In the genomic region with DNA sequence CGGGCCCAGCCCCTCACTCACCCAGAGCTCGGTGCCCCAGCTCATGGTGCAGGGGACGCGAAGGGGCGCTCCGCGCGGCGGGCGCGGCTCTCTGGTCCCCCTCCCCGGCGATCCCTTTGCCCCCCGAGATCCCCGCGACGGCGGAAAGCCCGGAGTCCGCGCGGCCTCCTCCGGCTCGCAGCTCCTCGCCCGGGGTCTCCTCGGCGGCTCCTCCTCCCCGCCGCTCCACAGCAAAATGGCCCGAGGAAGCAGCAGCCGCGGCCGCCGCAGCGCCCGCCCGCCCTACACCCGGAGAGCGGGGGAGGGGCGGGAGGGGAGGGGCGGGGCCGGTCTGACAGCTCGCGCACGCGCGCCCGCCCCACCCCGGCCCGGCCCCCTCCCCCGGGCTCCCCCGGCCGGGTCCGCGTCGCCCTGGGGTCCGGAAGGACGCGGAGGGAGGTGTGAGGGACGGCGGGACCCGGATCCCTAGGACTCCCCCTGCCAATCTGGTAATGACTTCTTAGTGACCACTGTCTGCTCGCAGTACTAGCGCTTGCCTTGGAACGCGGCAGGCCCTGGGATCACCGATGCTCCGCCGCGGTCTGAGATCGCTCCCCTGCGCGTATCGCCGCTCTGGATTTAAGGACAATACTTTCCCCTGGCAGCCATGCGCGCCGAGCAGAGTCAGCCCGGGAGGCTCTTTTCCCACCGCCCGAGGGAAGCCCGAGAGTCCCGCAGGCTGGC, we compare ENCODE assay signal across 1 cellular context.
A peak's percentile ranks its signal among the peaks of the same experiment; 100 is the strongest.
TF ChIP-seq lines count a peak whose summit lies in the region.

A gene (minus strand): TSS at position 259 of the 723 bp plus-strand sequence. CDS start 214 bp downstream, at position 45.

TF ChIP-seq in K562, 482 proteins besides CTCF, POLR2A, EP300 and RAD21 (continued from another document and continues in another):
- TF ChIP-seq, protein P1, sequence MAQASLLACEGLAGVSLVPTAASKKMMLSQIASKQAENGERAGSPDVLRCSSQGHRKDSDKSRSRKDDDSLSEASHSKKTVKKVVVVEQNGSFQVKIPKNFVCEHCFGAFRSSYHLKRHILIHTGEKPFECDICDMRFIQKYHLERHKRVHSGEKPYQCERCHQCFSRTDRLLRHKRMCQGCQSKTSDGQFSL (CRISPR knock-in tag; IDR thresholded peaks at IDR 0.05), result no peak
- TF ChIP-seq, protein P1 (tag; IDR thresholded peaks at IDR 0.05), result no peak
- peak; percentile 8; the same call in 1 of the 2 replicates for TF ChIP-seq CREM (IDR thresholded peaks at IDR 0.05; ENCODE audit: low read depth)
- no peak for TF ChIP-seq SIRT6 (IDR thresholded peaks at IDR 0.05; ENCODE audit: low read depth, low read length)
- TF ChIP-seq, protein P2, sequence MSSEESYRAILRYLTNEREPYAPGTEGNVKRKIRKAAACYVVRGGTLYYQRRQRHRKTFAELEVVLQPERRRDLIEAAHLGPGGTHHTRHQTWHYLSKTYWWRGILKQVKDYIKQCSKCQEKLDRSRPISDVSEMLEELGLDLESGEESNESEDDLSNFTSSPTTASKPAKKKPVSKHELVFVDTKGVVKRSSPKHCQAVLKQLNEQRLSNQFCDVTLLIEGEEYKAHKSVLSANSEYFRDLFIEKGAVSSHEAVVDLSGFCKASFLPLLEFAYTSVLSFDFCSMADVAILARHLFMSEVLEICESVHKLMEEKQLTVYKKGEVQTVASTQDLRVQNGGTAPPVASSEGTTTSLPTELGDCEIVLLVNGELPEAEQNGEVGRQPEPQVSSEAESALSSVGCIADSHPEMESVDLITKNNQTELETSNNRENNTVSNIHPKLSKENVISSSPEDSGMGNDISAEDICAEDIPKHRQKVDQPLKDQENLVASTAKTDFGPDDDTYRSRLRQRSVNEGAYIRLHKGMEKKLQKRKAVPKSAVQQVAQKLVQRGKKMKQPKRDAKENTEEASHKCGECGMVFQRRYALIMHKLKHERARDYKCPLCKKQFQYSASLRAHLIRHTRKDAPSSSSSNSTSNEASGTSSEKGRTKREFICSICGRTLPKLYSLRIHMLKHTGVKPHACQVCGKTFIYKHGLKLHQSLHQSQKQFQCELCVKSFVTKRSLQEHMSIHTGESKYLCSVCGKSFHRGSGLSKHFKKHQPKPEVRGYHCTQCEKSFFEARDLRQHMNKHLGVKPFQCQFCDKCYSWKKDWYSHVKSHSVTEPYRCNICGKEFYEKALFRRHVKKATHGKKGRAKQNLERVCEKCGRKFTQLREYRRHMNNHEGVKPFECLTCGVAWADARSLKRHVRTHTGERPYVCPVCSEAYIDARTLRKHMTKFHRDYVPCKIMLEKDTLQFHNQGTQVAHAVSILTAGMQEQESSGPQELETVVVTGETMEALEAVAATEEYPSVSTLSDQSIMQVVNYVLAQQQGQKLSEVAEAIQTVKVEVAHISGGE (CRISPR knock-in tag; IDR thresholded peaks at IDR 0.05), result peak in 1 of 3 experiments; percentile 63; a peak in 3 of 6 replicates
- TF ChIP-seq, protein P3, sequence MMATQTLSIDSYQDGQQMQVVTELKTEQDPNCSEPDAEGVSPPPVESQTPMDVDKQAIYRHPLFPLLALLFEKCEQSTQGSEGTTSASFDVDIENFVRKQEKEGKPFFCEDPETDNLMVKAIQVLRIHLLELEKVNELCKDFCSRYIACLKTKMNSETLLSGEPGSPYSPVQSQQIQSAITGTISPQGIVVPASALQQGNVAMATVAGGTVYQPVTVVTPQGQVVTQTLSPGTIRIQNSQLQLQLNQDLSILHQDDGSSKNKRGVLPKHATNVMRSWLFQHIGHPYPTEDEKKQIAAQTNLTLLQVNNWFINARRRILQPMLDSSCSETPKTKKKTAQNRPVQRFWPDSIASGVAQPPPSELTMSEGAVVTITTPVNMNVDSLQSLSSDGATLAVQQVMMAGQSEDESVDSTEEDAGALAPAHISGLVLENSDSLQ (IDR thresholded peaks at IDR 0.05), result no peak
- TF ChIP-seq RBM17 (IDR thresholded peaks at IDR 0.05; ENCODE audit: borderline replicate concordance, low read depth, low read length), result no peak
- TF ChIP-seq NEUROD1 (IDR thresholded peaks at IDR 0.05; ENCODE audit: borderline replicate concordance, low read depth, low read length, partially characterized antibody), result no peak
- TF ChIP-seq SAFB2 (IDR thresholded peaks at IDR 0.05; ENCODE audit: borderline replicate concordance, low read depth, low read length, severe bottlenecking), result no peak
- no peak for TF ChIP-seq DDX20 (tag; IDR thresholded peaks at IDR 0.05; ENCODE audit: low read depth)
- TF ChIP-seq FOXJ3 (CRISPR knock-in tag; IDR thresholded peaks at IDR 0.05), result no peak
- TF ChIP-seq ARID1B (IDR thresholded peaks at IDR 0.05), result no peak
- TF ChIP-seq PURB (CRISPR knock-in tag; IDR thresholded peaks at IDR 0.05; ENCODE audit: low read depth), result no peak
- no peak for TF ChIP-seq ZNF584 (CRISPR knock-in tag; IDR thresholded peaks at IDR 0.05; ENCODE audit: low read depth)
- TF ChIP-seq FOXM1 (IDR thresholded peaks at IDR 0.05; ENCODE audit: low read depth), result no peak
- no peak for TF ChIP-seq FOXM1 (CRISPR knock-in tag; IDR thresholded peaks at IDR 0.05; ENCODE audit: low read depth)
- TF ChIP-seq, protein P4, sequence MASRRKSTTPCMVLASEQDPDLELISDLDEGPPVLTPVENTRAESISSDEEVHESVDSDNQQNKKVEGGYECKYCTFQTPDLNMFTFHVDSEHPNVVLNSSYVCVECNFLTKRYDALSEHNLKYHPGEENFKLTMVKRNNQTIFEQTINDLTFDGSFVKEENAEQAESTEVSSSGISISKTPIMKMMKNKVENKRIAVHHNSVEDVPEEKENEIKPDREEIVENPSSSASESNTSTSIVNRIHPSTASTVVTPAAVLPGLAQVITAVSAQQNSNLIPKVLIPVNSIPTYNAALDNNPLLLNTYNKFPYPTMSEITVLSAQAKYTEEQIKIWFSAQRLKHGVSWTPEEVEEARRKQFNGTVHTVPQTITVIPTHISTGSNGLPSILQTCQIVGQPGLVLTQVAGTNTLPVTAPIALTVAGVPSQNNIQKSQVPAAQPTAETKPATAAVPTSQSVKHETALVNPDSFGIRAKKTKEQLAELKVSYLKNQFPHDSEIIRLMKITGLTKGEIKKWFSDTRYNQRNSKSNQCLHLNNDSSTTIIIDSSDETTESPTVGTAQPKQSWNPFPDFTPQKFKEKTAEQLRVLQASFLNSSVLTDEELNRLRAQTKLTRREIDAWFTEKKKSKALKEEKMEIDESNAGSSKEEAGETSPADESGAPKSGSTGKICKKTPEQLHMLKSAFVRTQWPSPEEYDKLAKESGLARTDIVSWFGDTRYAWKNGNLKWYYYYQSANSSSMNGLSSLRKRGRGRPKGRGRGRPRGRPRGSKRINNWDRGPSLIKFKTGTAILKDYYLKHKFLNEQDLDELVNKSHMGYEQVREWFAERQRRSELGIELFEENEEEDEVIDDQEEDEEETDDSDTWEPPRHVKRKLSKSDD (conservative IDR thresholded peaks at IDR 0.05; ENCODE audit: low read length), result no peak
- no peak for TF ChIP-seq RBM34 (IDR thresholded peaks at IDR 0.05; ENCODE audit: borderline replicate concordance, insufficient read depth, low read length)
- no peak for TF ChIP-seq SETDB1 (IDR thresholded peaks at IDR 0.05; ENCODE audit: low read length)
- peak; percentile 70 to 76 for TF ChIP-seq NRF1 (conservative IDR thresholded peaks at IDR 0.05 in 1 of 2, IDR thresholded peaks at IDR 0.05 in 1 of 2)
- TF ChIP-seq CREB1 (IDR thresholded peaks at IDR 0.05), result no peak
- TF ChIP-seq CREB1 (CRISPR knock-in tag; IDR thresholded peaks at IDR 0.05), result no peak
- TF ChIP-seq ETS2 (tag; IDR thresholded peaks at IDR 0.05; ENCODE audit: borderline replicate concordance, poor library complexity, severe bottlenecking), result no peak
- no peak for TF ChIP-seq SMAD1 (IDR thresholded peaks at IDR 0.05; ENCODE audit: low read depth, low read length, partially characterized antibody)
- TF ChIP-seq DNMT1 (IDR thresholded peaks at IDR 0.05), result no peak
- TF ChIP-seq ZBTB17 (CRISPR knock-in tag; IDR thresholded peaks at IDR 0.05), result peak; percentile 74
- TF ChIP-seq CCAR2 (IDR thresholded peaks at IDR 0.05; ENCODE audit: low read depth, low read length), result no peak
- no peak for TF ChIP-seq GTF2F1 (IDR thresholded peaks at IDR 0.05; ENCODE audit: low read depth, low read length)
- peak; percentile 18; the same call in 1 of the 2 replicates for TF ChIP-seq PML (IDR thresholded peaks at IDR 0.05; ENCODE audit: low read length)
- TF ChIP-seq, protein P5, sequence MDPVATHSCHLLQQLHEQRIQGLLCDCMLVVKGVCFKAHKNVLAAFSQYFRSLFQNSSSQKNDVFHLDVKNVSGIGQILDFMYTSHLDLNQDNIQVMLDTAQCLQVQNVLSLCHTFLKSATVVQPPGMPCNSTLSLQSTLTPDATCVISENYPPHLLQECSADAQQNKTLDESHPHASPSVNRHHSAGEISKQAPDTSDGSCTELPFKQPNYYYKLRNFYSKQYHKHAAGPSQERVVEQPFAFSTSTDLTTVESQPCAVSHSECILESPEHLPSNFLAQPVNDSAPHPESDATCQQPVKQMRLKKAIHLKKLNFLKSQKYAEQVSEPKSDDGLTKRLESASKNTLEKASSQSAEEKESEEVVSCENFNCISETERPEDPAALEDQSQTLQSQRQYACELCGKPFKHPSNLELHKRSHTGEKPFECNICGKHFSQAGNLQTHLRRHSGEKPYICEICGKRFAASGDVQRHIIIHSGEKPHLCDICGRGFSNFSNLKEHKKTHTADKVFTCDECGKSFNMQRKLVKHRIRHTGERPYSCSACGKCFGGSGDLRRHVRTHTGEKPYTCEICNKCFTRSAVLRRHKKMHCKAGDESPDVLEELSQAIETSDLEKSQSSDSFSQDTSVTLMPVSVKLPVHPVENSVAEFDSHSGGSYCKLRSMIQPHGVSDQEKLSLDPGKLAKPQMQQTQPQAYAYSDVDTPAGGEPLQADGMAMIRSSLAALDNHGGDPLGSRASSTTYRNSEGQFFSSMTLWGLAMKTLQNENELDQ (CRISPR knock-in tag; IDR thresholded peaks at IDR 0.05; ENCODE audit: borderline replicate concordance), result no peak
- no peak for TF ChIP-seq KDM4B (IDR thresholded peaks at IDR 0.05; ENCODE audit: borderline replicate concordance in 2 of 2, low read depth in 1 of 2)
- no peak for TF ChIP-seq ESRRA (IDR thresholded peaks at IDR 0.05; ENCODE audit: borderline replicate concordance, low read depth)
- no peak for TF ChIP-seq ZFP30 (CRISPR knock-in tag; IDR thresholded peaks at IDR 0.05; ENCODE audit: borderline replicate concordance)
- no peak for TF ChIP-seq CBX1 (IDR thresholded peaks at IDR 0.05; ENCODE audit: low read depth)
- TF ChIP-seq, protein P6, sequence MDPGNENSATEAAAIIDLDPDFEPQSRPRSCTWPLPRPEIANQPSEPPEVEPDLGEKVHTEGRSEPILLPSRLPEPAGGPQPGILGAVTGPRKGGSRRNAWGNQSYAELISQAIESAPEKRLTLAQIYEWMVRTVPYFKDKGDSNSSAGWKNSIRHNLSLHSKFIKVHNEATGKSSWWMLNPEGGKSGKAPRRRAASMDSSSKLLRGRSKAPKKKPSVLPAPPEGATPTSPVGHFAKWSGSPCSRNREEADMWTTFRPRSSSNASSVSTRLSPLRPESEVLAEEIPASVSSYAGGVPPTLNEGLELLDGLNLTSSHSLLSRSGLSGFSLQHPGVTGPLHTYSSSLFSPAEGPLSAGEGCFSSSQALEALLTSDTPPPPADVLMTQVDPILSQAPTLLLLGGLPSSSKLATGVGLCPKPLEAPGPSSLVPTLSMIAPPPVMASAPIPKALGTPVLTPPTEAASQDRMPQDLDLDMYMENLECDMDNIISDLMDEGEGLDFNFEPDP (CRISPR knock-in tag; IDR thresholded peaks at IDR 0.05), result no peak
- TF ChIP-seq HCFC1 (IDR thresholded peaks at IDR 0.05; ENCODE audit: low read depth, low read length), result no peak
- TF ChIP-seq RBFOX2 (IDR thresholded peaks at IDR 0.05; ENCODE audit: low read depth, low read length), result peak; percentile 71
- TF ChIP-seq, protein P7, sequence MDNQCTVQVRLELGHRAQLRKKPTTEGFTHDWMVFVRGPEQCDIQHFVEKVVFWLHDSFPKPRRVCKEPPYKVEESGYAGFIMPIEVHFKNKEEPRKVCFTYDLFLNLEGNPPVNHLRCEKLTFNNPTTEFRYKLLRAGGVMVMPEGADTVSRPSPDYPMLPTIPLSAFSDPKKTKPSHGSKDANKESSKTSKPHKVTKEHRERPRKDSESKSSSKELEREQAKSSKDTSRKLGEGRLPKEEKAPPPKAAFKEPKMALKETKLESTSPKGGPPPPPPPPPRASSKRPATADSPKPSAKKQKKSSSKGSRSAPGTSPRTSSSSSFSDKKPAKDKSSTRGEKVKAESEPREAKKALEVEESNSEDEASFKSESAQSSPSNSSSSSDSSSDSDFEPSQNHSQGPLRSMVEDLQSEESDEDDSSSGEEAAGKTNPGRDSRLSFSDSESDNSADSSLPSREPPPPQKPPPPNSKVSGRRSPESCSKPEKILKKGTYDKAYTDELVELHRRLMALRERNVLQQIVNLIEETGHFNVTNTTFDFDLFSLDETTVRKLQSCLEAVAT (IDR thresholded peaks at IDR 0.05), result peak in 1 of 2 experiments; percentile 68; a peak in 1 of 4 replicates
- TF ChIP-seq, protein P8, sequence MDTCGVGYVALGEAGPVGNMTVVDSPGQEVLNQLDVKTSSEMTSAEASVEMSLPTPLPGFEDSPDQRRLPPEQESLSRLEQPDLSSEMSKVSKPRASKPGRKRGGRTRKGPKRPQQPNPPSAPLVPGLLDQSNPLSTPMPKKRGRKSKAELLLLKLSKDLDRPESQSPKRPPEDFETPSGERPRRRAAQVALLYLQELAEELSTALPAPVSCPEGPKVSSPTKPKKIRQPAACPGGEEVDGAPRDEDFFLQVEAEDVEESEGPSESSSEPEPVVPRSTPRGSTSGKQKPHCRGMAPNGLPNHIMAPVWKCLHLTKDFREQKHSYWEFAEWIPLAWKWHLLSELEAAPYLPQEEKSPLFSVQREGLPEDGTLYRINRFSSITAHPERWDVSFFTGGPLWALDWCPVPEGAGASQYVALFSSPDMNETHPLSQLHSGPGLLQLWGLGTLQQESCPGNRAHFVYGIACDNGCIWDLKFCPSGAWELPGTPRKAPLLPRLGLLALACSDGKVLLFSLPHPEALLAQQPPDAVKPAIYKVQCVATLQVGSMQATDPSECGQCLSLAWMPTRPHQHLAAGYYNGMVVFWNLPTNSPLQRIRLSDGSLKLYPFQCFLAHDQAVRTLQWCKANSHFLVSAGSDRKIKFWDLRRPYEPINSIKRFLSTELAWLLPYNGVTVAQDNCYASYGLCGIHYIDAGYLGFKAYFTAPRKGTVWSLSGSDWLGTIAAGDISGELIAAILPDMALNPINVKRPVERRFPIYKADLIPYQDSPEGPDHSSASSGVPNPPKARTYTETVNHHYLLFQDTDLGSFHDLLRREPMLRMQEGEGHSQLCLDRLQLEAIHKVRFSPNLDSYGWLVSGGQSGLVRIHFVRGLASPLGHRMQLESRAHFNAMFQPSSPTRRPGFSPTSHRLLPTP (IDR thresholded peaks at IDR 0.05; ENCODE audit: borderline replicate concordance, extremely low read depth, insufficient read length), result no peak
- TF ChIP-seq, protein P9, sequence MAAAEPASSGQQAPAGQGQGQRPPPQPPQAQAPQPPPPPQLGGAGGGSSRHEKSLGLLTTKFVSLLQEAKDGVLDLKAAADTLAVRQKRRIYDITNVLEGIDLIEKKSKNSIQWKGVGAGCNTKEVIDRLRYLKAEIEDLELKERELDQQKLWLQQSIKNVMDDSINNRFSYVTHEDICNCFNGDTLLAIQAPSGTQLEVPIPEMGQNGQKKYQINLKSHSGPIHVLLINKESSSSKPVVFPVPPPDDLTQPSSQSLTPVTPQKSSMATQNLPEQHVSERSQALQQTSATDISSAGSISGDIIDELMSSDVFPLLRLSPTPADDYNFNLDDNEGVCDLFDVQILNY (CRISPR knock-in tag; IDR thresholded peaks at IDR 0.05), result no peak
- TF ChIP-seq ZNF324 (CRISPR knock-in tag; IDR thresholded peaks at IDR 0.05), result no peak
- TF ChIP-seq ERF (CRISPR knock-in tag; IDR thresholded peaks at IDR 0.05), result 0 out of 2 replicates have a peak, but pooled peaks have one; percentile 20
- TF ChIP-seq XRCC5 (IDR thresholded peaks at IDR 0.05; ENCODE audit: low read depth, low read length), result 0 out of 2 replicates have a peak, but pooled peaks have one; percentile 11
- no peak for TF ChIP-seq SUPT5H (IDR thresholded peaks at IDR 0.05)
